9 cellular contexts compared by ENCODE assay signal in genomic region chr1:1799716-1800115, GRCh38. TPM values are rescaled to one million over a fixed set of nuclear protein-coding genes. Genes with fewer than 3 reads are reported as not detected.
DNase-seq lines count a peak whose midpoint lies in the region; ATAC-seq lines count a peak whose summit lies in the region.
"Had no signal": no experiment of that assay in that cellular context is flagged by ENCODE, and none has a peak within 500 bp of the region (broad histone marks: within the 10 kb centered on the region; RNA-seq: fewer than 3 reads in every experiment).

No MANE protein-coding gene starts in this region.

- H3K4me3 ChIP-seq in CD8-positive, alpha-beta memory T cell (ENCODE audit: low read length): no peak overlapping the region

- peaks cover 0 to 2% of the 10 kb centered on the region in 2 donors for H3K27me3 Mint-ChIP-seq in CD8-positive, alpha-beta memory T cell

- DNase-seq in CD8-positive, alpha-beta memory T cell: no peak
- DNase-seq in astrocyte of the hippocampus (ENCODE audit: low read depth, low spot score) (peak; percentile 48), Kasumi-1 (lab: John Stamatoyannopoulos, UW) (no peak), NCI-H1436 (lab: John Stamatoyannopoulos, UW) (no peak), NCI-H2227 treated with DMSO at 0.1 percent for 48 hours (lab: John Stamatoyannopoulos, UW) (no peak), KBM-7 (no peak)
- DNase-seq: activated CD4-positive, alpha-beta T cell treated with anti-CD3 and anti-CD28 coated beads for 48 hours had no signal

- H3K4me1 ChIP-seq in CD8-positive, alpha-beta memory T cell (ENCODE audit: insufficient read depth, low read length): no peaks in the 10 kb centered on the region

- ATAC-seq in GM19397 (IDR thresholded peaks at IDR 0.05; ENCODE audit: unreplicated experiment): peak; percentile 50
- ATAC-seq in HG03064 (IDR thresholded peaks at IDR 0.05; ENCODE audit: low read depth, unreplicated experiment): peak; percentile 74

- CTCF ChIA-PET in CD8-positive, alpha-beta memory T cell (lab: Charles Lee): no interaction called here

- H3K27ac Mint-ChIP-seq in CD8-positive, alpha-beta memory T cell: peak overlapping the region in 5 of 8 donors; percentile 26 to 78 (median 42)

- H3K36me3 ChIP-seq in CD8-positive, alpha-beta memory T cell (ENCODE audit: insufficient read depth, low read length): peaks cover 33% of the 10 kb centered on the region

- no peaks in the 10 kb centered on the region for H3K9me3 Mint-ChIP-seq in CD8-positive, alpha-beta memory T cell

- POLR2A ChIA-PET in CD8-positive, alpha-beta memory T cell (lab: Charles Lee): no interaction called here

- H3K36me3 Mint-ChIP-seq in CD8-positive, alpha-beta memory T cell: peaks cover 0 to 81% (median 22%) of the 10 kb centered on the region in 3 donors

- no peaks in the 10 kb centered on the region for H3K27me3 ChIP-seq in CD8-positive, alpha-beta memory T cell (ENCODE audit: insufficient read depth, low read length, poor library complexity, severe bottlenecking)

- no peak overlapping the region for H3K4me3 Mint-ChIP-seq in CD8-positive, alpha-beta memory T cell

- in situ Hi-C loops in KBM-7 (cut with MboI; ENCODE audit: low pct_unique_long_range_greater_than_20kb, low sequenced_read_pairs): no loop called here

- H3K27ac ChIP-seq in CD8-positive, alpha-beta memory T cell (ENCODE audit: low read depth, low read length): no peak overlapping the region

- H3K4me1 Mint-ChIP-seq in CD8-positive, alpha-beta memory T cell: peaks cover 22 to 46% (median 35%) of the 10 kb centered on the region in 3 donors

- no peaks in the 10 kb centered on the region for H3K9me3 ChIP-seq in CD8-positive, alpha-beta memory T cell (ENCODE audit: low read length)

RNA-seq across cellular contexts. Expression of gene NADK, which starts 21.4 kb away (rescaled TPM):
- 10 to 100 TPM; 75.4 to 77.0 TPM for total RNA-seq in CD8-positive, alpha-beta memory T cell
- 29.9 TPM for polyA plus RNA-seq in CD8-positive, alpha-beta memory T cell
